1 cellular context compared by ENCODE assay signal in the genomic region with DNA sequence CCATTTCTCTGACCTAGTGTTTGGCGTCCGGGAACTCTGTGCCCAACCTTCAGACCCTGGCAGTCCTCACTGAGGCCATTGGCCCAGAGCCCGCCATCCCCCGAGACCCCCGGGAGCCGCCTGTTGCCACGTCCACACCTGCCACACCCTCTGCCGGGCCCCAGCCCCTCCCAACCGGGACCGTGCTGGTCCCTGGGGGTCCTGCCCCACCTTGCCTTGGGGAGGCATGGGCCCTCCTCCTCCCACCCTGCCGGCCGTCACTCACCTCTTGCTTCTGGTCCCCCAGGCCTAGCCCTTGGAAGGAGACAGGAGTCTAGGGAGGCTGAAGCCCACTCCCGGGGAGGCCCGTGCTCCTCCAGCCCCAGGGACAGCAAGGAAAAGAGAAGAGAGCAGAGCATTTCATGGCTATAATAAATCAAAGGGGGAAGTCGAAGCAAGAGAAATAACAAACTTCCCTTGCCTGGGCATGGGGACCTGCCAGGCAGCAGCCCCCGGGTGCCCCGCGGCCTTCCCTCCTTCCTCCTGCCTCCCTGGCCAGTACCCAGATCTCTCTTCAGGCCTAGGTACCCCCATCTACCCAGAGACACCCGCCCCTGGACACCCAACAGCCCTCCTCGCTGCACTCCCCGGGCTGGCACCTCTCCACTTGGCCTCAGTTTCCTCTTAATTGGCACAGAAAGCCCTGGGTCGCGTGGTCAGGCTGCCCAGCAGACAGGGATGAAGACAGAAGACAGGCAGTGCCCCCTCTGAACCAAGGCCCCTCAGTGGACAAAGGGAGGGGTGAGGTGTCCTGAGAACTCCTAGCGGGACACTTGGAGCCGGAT.
TF ChIP-seq lines count a peak whose summit lies in the region.

No MANE protein-coding gene starts in this region.

TF ChIP-seq in endothelial cell of umbilical vein, 7 proteins besides CTCF, POLR2A, EP300 and RAD21:
- TF ChIP-seq JUN (IDR thresholded peaks at IDR 0.05; ENCODE audit: borderline replicate concordance, insufficient read depth, insufficient read length, low read depth) (no peak), MYC (IDR thresholded peaks at IDR 0.05; ENCODE audit: low read depth, low read length) (no peak), GATA2 (IDR thresholded peaks at IDR 0.05; ENCODE audit: insufficient read depth, insufficient read length, low read depth, low read length) (no peak), FOS (IDR thresholded peaks at IDR 0.05; ENCODE audit: borderline replicate concordance, insufficient read depth, low read length) (no peak), POLR2AphosphoS5 (IDR thresholded peaks at IDR 0.05; ENCODE audit: insufficient read depth, low read depth, low read length) (no peak), EZH2 (IDR thresholded peaks at IDR 0.05; ENCODE audit: borderline replicate concordance, low read depth, low read length, severe bottlenecking) (no peak)
- TF ChIP-seq, protein P1, sequence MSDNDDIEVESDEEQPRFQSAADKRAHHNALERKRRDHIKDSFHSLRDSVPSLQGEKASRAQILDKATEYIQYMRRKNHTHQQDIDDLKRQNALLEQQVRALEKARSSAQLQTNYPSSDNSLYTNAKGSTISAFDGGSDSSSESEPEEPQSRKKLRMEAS (IDR thresholded peaks at IDR 0.05; ENCODE audit: insufficient read depth, insufficient read length), result no peak
